In genomic region chr21:43787180-43787533, GRCh38 we compare ENCODE assay signal across 30 cellular contexts.
"Had no signal": no experiment of that assay in that cellular context is flagged by ENCODE, and none has a peak within 500 bp of the region (broad histone marks: within the 10 kb centered on the region; RNA-seq: fewer than 3 reads in every experiment).

No MANE protein-coding gene starts in this region.

- H3K4me3 ChIP-seq: adrenal gland, body of pancreas, cardiac muscle cell, colonic mucosa, left ventricle myocardium inferior, lung, mucosa of descending colon, ovary, skin epidermis, upper lobe of left lung, vagina had no signal

- H3K27ac ChIP-seq: adrenal gland, body of pancreas, cardiac muscle cell, colonic mucosa, epithelial cell of prostate, left ventricle myocardium inferior, ovary, skin epidermis, upper lobe of left lung, vagina had no signal

- H3K27me3 ChIP-seq: adrenal gland, body of pancreas, cardiac muscle cell, colonic mucosa, ovary, upper lobe of left lung, vagina had no signal

- H3K36me3 ChIP-seq: ovary had no signal

- ATAC-seq: activated CD8-positive, alpha-beta memory T cell treated with anti-CD3 and anti-CD28 coated beads, Interleukin-2, amount 10 ng/mL, durations not matched to agents 7 days and 5 days; activated CD8-positive, alpha-beta T cell treated with anti-CD3 and anti-CD28 coated beads, Interleukin-2, amount 10 ng/mL, durations not matched to agents 7 days and 5 days; body of pancreas; mucosa of descending colon; sciatic nerve; stimulated activated memory B cell treated with anti-CD40 and anti-IgM and Interleukin-4, amounts not matched to agents 10 μg/mL and 1 μg/mL and 100 μg/mL, for 72 hours; stimulated activated naive CD8-positive, alpha-beta T cell treated with anti-CD3 and anti-CD28 coated beads, Interleukin-15, amount 100 ng/mL, for 72 hours had no signal

- FAIRE-seq: endometrium, frontal cortex, islet of Langerhans had no signal

- H3K9me3 ChIP-seq: adrenal gland, body of pancreas, colonic mucosa, left ventricle myocardium inferior, mucosa of descending colon, ovary, upper lobe of left lung, vagina had no signal

- DNase-seq: activated CD4-positive, alpha-beta T cell treated with anti-CD3 and anti-CD28 coated beads, Interleukin-2, amount 50 U/mL, for 1 hour; activated CD8-positive, alpha-beta memory T cell treated with anti-CD3 and anti-CD28 coated beads, Interleukin-2, amount 10 ng/mL, durations not matched to agents 7 days and 5 days; activated CD8-positive, alpha-beta T cell treated with anti-CD3 and anti-CD28 coated beads, Interleukin-2, amount 10 ng/mL, durations not matched to agents 7 days and 5 days; activated naive CD4-positive, alpha-beta T cell treated with Interleukin-2 at 50 U/mL for 16 hours; activated naive CD8-positive, alpha-beta T cell treated with anti-CD3 and anti-CD28 coated beads for 36 hours; activated T-cell treated with anti-CD3 and anti-CD28 coated beads, Interleukin-2, amount 50 U/mL, for 48 hours; adrenal gland; body of pancreas; cerebellar nuclear complex; colonic mucosa; effector CD8-positive, alpha-beta T cell; glutamatergic neuron; left ventricle myocardium inferior; mucosa of descending colon; stimulated activated CD4-positive, alpha-beta T cell treated with anti-CD3 and anti-CD28 coated beads, Interleukin-4, amount 100 ng/mL, for 4 hours; stimulated activated CD8-positive, alpha-beta memory T cell treated with anti-CD3 and anti-CD28 coated beads, Interleukin-4, amount 100 ng/mL, for 48 hours; stimulated activated naive CD8-positive, alpha-beta T cell treated with anti-CD3 and anti-CD28 coated beads, Interleukin-15, amount 100 ng/mL, for 72 hours; substantia nigra; upper lobe of left lung had no signal
